ENCODE assay signal across 10 cellular contexts in genomic region chr22:36862251-36863242, GRCh38. TPM values are rescaled to one million over a fixed set of nuclear protein-coding genes. Genes with fewer than 3 reads are reported as not detected.
DNase-seq lines count a peak whose midpoint lies in the region; ATAC-seq, FAIRE-seq and TF ChIP-seq lines count a peak whose summit lies in the region.
"Had no signal": no experiment of that assay in that cellular context is flagged by ENCODE, and none has a peak within 500 bp of the region (broad histone marks: within the 10 kb centered on the region; RNA-seq: fewer than 3 reads in every experiment).

No MANE protein-coding gene starts in this region.

- H3K4me1 ChIP-seq in H1 (replicated peaks in 1 of 4; ENCODE audit: control insufficient read depth in 3 of 4, insufficient read depth in 4 of 4, low read length in 3 of 4) (no peaks in the 10 kb centered on the region; a peak in 3 of 7 replicates), foreskin keratinocyte (peaks cover 8% of the 10 kb centered on the region)

- H3K27ac ChIP-seq in H1 (ENCODE audit: low read depth, low read length) (no peak overlapping the region), foreskin keratinocyte (no peak overlapping the region), dorsolateral prefrontal cortex (peak overlapping the region in 6 of 59 donors; percentile 15 to 67 (median 34))

- H3K9ac ChIP-seq in H1 (replicated peaks in 1 of 4; ENCODE audit: extremely low read depth in 1 of 4, low read depth in 3 of 4, low read length in 3 of 4): no peak overlapping the region

- no peak for TF ChIP-seq EP300 in H1 (IDR thresholded peaks at IDR 0.05; ENCODE audit: borderline replicate concordance in 1 of 2, low read depth in 2 of 2, low read length in 2 of 2)

- POLR2A ChIA-PET in H1 (lab: Charles Lee; ENCODE audit: partially characterized antibody): no interaction called here

- no peaks in the 10 kb centered on the region for H3K79me1 ChIP-seq in H1 (ENCODE audit: low read depth, low read length)

- no peaks in the 10 kb centered on the region for H3K9me3 ChIP-seq in H1 (ENCODE audit: insufficient read depth in 2 of 2, low read depth in 1 of 2, low read length in 1 of 2)

- H4K91ac ChIP-seq in H1 (replicated peaks; ENCODE audit: insufficient read length, low read length): no peak overlapping the region

- no peak overlapping the region for H2AFZ ChIP-seq in H1 (ENCODE audit: low read length)

- intact Hi-C loops in posterior vena cava (cut with DNase I): no loop called here
- intact Hi-C loops in dorsolateral prefrontal cortex (cut with DNase I): no loop called here

- 93% methylated on average over 24 of the region's 26 CpGs; no CpG with 5 or more reads in 1 of the 2 experiments for WGBS in H1 (ENCODE audit: extremely low coverage in 1 of 2, insufficient coverage in 1 of 2, insufficient read length in 1 of 2, insufficient replicate concordance in 2 of 2, low coverage in 1 of 2, low lambda C conversion rate in 2 of 2, missing lambda C conversion rate in 1 of 2), 2 experiments

- H3K4ac ChIP-seq in H1 (replicated peaks; ENCODE audit: insufficient read length, low read depth, low read length): no peak overlapping the region

- no peak overlapping the region for H3K56ac ChIP-seq in H1 (replicated peaks; ENCODE audit: insufficient read length, low read depth, low read length)

- ATAC-seq in foreskin keratinocyte: no peak

- no peaks in the 10 kb centered on the region for H4K20me1 ChIP-seq in H1 (replicated peaks in 1 of 2; ENCODE audit: control insufficient read depth in 1 of 2, insufficient read depth in 2 of 2, low read length in 2 of 2)

- H3K23ac ChIP-seq in H1 (ENCODE audit: insufficient read length): no peak overlapping the region

- H3K36me3 ChIP-seq in H1 (ENCODE audit: control insufficient read depth in 2 of 4, insufficient read depth in 4 of 4, low read length in 3 of 4): no peaks in the 10 kb centered on the region

- no peak overlapping the region for H2BK20ac ChIP-seq in H1 (ENCODE audit: low read length)

- CTCF ChIA-PET in H1 (lab: Charles Lee; ENCODE audit: partially characterized antibody): interaction anchor here (1.0 to 7.6 kb wide), 5 partner anchors 16 to 116 kb away, joined by 3 to 96 read pairs (median 3); no protein-coding TSS in a partner anchor

- no peak for TF ChIP-seq POLR2A in GM12891 (IDR thresholded peaks at IDR 0.05; ENCODE audit: low read depth, low read length)
- no peak for TF ChIP-seq POLR2A in H1 (IDR thresholded peaks at IDR 0.05; ENCODE audit: control extremely low read depth in 1 of 2, low read depth in 2 of 2, low read length in 2 of 2)

- no peak for TF ChIP-seq RAD21 in H1 (IDR thresholded peaks at IDR 0.05 in 1 of 2, conservative IDR thresholded peaks at IDR 0.05 in 1 of 2; ENCODE audit: low read depth in 2 of 2, low read length in 2 of 2)

- H3K27me3 ChIP-seq in H1 (replicated peaks in 1 of 4; ENCODE audit: control insufficient read depth in 3 of 4, extremely low read depth in 1 of 4, insufficient read depth in 3 of 4, low read length in 3 of 4): peaks cover 0 to 5% (median 2%) of the 10 kb centered on the region in 4 experiments
- no peaks in the 10 kb centered on the region for H3K27me3 ChIP-seq in foreskin keratinocyte
- H3K27me3 ChIP-seq in dorsolateral prefrontal cortex: peaks cover 0 to 5% (median 0%) of the 10 kb centered on the region in 45 donors

- H3K4me3 ChIP-seq in H1 (ENCODE audit: extremely low read depth in 1 of 4, insufficient read depth in 2 of 4, low read depth in 3 of 4, low read length in 4 of 4): no peak overlapping the region
- no peak overlapping the region for H3K4me3 ChIP-seq in dorsolateral prefrontal cortex

- no peaks in the 10 kb centered on the region for H3K79me2 ChIP-seq in H1 (ENCODE audit: control insufficient read depth in 1 of 2, insufficient read depth in 2 of 2, low read length in 2 of 2)

- TF ChIP-seq CTCF in H1 (IDR thresholded peaks at IDR 0.05; ENCODE audit: control extremely low read depth in 1 of 3, insufficient read depth in 1 of 3, low read depth in 1 of 3, low read length in 3 of 3) (no peak), foreskin keratinocyte (conservative IDR thresholded peaks at IDR 0.05) (no peak), dorsolateral prefrontal cortex (IDR thresholded peaks at IDR 0.05 in 54 of 56, conservative IDR thresholded peaks at IDR 0.05 in 2 of 56; ENCODE audit: low read depth in 1 of 56, partially characterized antibody in 56 of 56) (no peak)

- DNase-seq in GM12891 (ENCODE audit: insufficient read length, low spot score) (peak; percentile 57), NAMALWA (ENCODE audit: low spot score) (peak; percentile 29), H1 (ENCODE audit: low read depth in 1 of 2, low spot score in 2 of 2) (no peak), posterior vena cava (ENCODE audit: low spot score) (peak; percentile 86), activated gamma-delta T cell (lab: John Stamatoyannopoulos, UW) (no peak), foreskin keratinocyte (no peak), dorsolateral prefrontal cortex (no peak), NCI-H2227 (lab: John Stamatoyannopoulos, UW; ENCODE audit: unreplicated experiment) (no peak)

- H2AK5ac ChIP-seq in H1 (ENCODE audit: low read depth, low read length): no peak overlapping the region

- H3K23me2 ChIP-seq in H1 (ENCODE audit: low read depth, low read length): no peaks in the 10 kb centered on the region

- no peak overlapping the region for H2BK120ac ChIP-seq in H1 (replicated peaks; ENCODE audit: low read depth, low read length)

- no peak overlapping the region for H4K5ac ChIP-seq in H1 (ENCODE audit: insufficient read length, low read depth, low read length)

- H3K14ac ChIP-seq in H1 (ENCODE audit: insufficient read length): no peak overlapping the region

- H2BK12ac ChIP-seq in H1 (ENCODE audit: low read depth, low read length): no peak overlapping the region

- H2BK15ac ChIP-seq in H1 (ENCODE audit: low read length): no peak overlapping the region

- peak overlapping the region; percentile 51; the same call in 1 of the 2 replicates for H4K8ac ChIP-seq in H1 (ENCODE audit: extremely low read depth, insufficient read depth, low read length)

- H3K18ac ChIP-seq in H1 (ENCODE audit: extremely low read depth, low read length): no peak overlapping the region

- FAIRE-seq in GM12891 (lab: Jason Lieb, UNC): peak; percentile 89
- no peak for FAIRE-seq in H1 (lab: Jason Lieb, UNC)

- no peak overlapping the region for H2BK5ac ChIP-seq in H1 (ENCODE audit: low read depth, low read length)

- H3K4me2 ChIP-seq in H1 (ENCODE audit: insufficient read depth in 1 of 2, low read depth in 2 of 2, low read length in 2 of 2): no peak overlapping the region

TF ChIP-seq in GM12891, 5 proteins besides CTCF, POLR2A, EP300 and RAD21:
- TF ChIP-seq POLR2AphosphoS5 (IDR thresholded peaks at IDR 0.05; ENCODE audit: low read depth, low read length) (no peak), SPI1 (IDR thresholded peaks at IDR 0.05; ENCODE audit: low read depth, low read length) (peak; percentile 77)

TF ChIP-seq in H1, 55 proteins besides CTCF, POLR2A, EP300 and RAD21 (continues in another document):
- no peak for TF ChIP-seq ATF3 (IDR thresholded peaks at IDR 0.05; ENCODE audit: insufficient read depth, low read depth, low read length)

RNA-seq across cellular contexts. Expression of gene NCF4, which starts 1.7 kb away (rescaled TPM):
- 13.9 TPM for polyA plus RNA-seq in GM12891 (2012; ENCODE audit: low read depth, missing spikeins)
- total RNA-seq in H1 (2021; fragmentation: NEBNext Ultra II Directional; extraction: Animal tissue kit (Norgen Biotek cat#: 25700)): not detected in 2 replicates
- polyA plus RNA-seq in H1 (2011; rRNA removed): 0.20 TPM in 1 of 2 replicates, not detected in the other
- 0.10 TPM for polyA plus RNA-seq in H1 (2011; cell fraction: cytosol; rRNA removed)
- 0.09 TPM for polyA plus RNA-seq in H1 (2011; cell fraction: nucleus; rRNA removed)
- not detected in 4 replicates for polyA plus RNA-seq in H1 (2012, experiment 1 of 2)
- not detected for polyA plus RNA-seq in H1 (2012, experiment 2 of 2)
- polyA plus RNA-seq in H1 (2013, experiment 1 of 2): 0.08 TPM
- not detected for polyA plus RNA-seq in H1 (2013, experiment 2 of 2)
- polyA minus RNA-seq in H1 (2011; rRNA and poly(A)+ RNA removed): not detected in 2 replicates
- polyA minus RNA-seq in H1 (2011; cell fraction: cytosol; rRNA and poly(A)+ RNA removed): not detected
- polyA minus RNA-seq in H1 (2011; cell fraction: nucleus; rRNA and poly(A)+ RNA removed): not detected
- 10 to 100 TPM; 16.5 to 21.6 TPM for total RNA-seq in posterior vena cava
- total RNA-seq in foreskin keratinocyte: not detected in 2 replicates
- polyA plus RNA-seq in foreskin keratinocyte: not detected in 2 replicates
- 10 to 100 TPM in 2 of 120 experiments, 1 to 10 TPM in 115, under 1 TPM in 3; 0.43 to 12.8 (median 3.0) TPM for total RNA-seq in dorsolateral prefrontal cortex
- total RNA-seq: SK-MEL-5 had no signal

RNA-seq across cellular contexts. Expression of gene PVALB, which starts 45.7 kb away (rescaled TPM):
- polyA plus RNA-seq in GM12891 (2012; ENCODE audit: low read depth, missing spikeins): not detected
- total RNA-seq in H1 (2021; fragmentation: NEBNext Ultra II Directional; extraction: Animal tissue kit (Norgen Biotek cat#: 25700)): 1.7 and 3.2 TPM in 2 replicates
- 3.6 and 5.4 TPM in 2 replicates for polyA plus RNA-seq in H1 (2011; rRNA removed)
- polyA plus RNA-seq in H1 (2011; cell fraction: cytosol; rRNA removed): 4.5 TPM
- polyA plus RNA-seq in H1 (2011; cell fraction: nucleus; rRNA removed): 2.1 TPM
- 5.8 to 7.8 TPM (median 6.5 TPM) in 4 replicates for polyA plus RNA-seq in H1 (2012, experiment 1 of 2)
- polyA plus RNA-seq in H1 (2012, experiment 2 of 2): 9.6 TPM
- polyA plus RNA-seq in H1 (2013, experiment 1 of 2): 3.4 TPM
- 2.9 TPM for polyA plus RNA-seq in H1 (2013, experiment 2 of 2)
- 1.9 and 2.2 TPM in 2 replicates for polyA minus RNA-seq in H1 (2011; rRNA and poly(A)+ RNA removed)
- polyA minus RNA-seq in H1 (2011; cell fraction: cytosol; rRNA and poly(A)+ RNA removed): 3.2 TPM
- polyA minus RNA-seq in H1 (2011; cell fraction: nucleus; rRNA and poly(A)+ RNA removed): 1.4 TPM
- not detected for total RNA-seq in posterior vena cava
- total RNA-seq in foreskin keratinocyte: not detected in 2 replicates
- not detected in 2 replicates for polyA plus RNA-seq in foreskin keratinocyte
- total RNA-seq in dorsolateral prefrontal cortex: 100 to 1,000 TPM in 5 of 120 experiments, 10 to 100 TPM in 111, 1 to 10 TPM in 4; 4.4 to 160 (median 40.4) TPM
- total RNA-seq: SK-MEL-5 had no signal
- polyA plus RNA-seq: esophagus had no signal

RNA-seq across cellular contexts. Expression of gene CSF2RB, which starts 50.9 kb away (rescaled TPM):
- 5.5 TPM for polyA plus RNA-seq in GM12891 (2012; ENCODE audit: low read depth, missing spikeins)
- total RNA-seq in H1 (2021; fragmentation: NEBNext Ultra II Directional; extraction: Animal tissue kit (Norgen Biotek cat#: 25700)): not detected in 2 replicates
- polyA plus RNA-seq in H1 (2011; rRNA removed) (0.02 TPM in 1 of 2 replicates, not detected in the other), foreskin keratinocyte (not detected in 2 replicates)
- not detected for polyA plus RNA-seq in H1 (2011; cell fraction: cytosol; rRNA removed)
- polyA plus RNA-seq in H1 (2011; cell fraction: nucleus; rRNA removed): 0.14 TPM
- not detected in 4 replicates for polyA plus RNA-seq in H1 (2012, experiment 1 of 2)
- not detected for polyA plus RNA-seq in H1 (2012, experiment 2 of 2)
- 0.02 TPM for polyA plus RNA-seq in H1 (2013, experiment 1 of 2)
- not detected for polyA plus RNA-seq in H1 (2013, experiment 2 of 2)
- polyA minus RNA-seq in H1 (2011; rRNA and poly(A)+ RNA removed): not detected in 2 replicates
- polyA minus RNA-seq in H1 (2011; cell fraction: cytosol; rRNA and poly(A)+ RNA removed): not detected
- not detected for polyA minus RNA-seq in H1 (2011; cell fraction: nucleus; rRNA and poly(A)+ RNA removed)
- total RNA-seq in posterior vena cava (10 to 100 TPM in 1 of 2 donors, 1 to 10 TPM in 1; 7.7 to 10.5 TPM), foreskin keratinocyte (not detected in 2 replicates), dorsolateral prefrontal cortex (1 to 10 TPM in 92 of 120 experiments, under 1 TPM in 28; 0.37 to 6.6 (median 1.4) TPM)
- total RNA-seq: SK-MEL-5 had no signal

Comparison
In these comparisons a context has a peak if more than half of its experiments do, and no peak if none do; other contexts are left out.
1. DNase-seq: peak in GM12891 (single experiment), NAMALWA (single experiment) and posterior vena cava (single experiment); none in H1 (0 of 2), activated gamma-delta T cell (single experiment), foreskin keratinocyte (0 of 2), dorsolateral prefrontal cortex (0 of 10) and NCI-H2227 (single experiment).